Comparison of ENCODE assay signal across 8 cellular contexts in genomic region chr19:12766051-12766521, GRCh38. TPM values are rescaled to one million over a fixed set of nuclear protein-coding genes. Genes with fewer than 3 reads are reported as not detected.
DNase-seq lines count a peak whose midpoint lies in the region; ATAC-seq and TF ChIP-seq lines count a peak whose summit lies in the region.

No MANE protein-coding gene starts in this region.

- H3K9me3 ChIP-seq in T-helper 17 cell (ENCODE audit: control insufficient read depth, low read length, poor library complexity, severe bottlenecking), result no peaks in the 10 kb centered on the region
- no peaks in the 10 kb centered on the region for H3K9me3 ChIP-seq in right lobe of liver

- intact Hi-C loops in dendritic cell treated with granulocyte-macrophage colony-stimulating factor and Interleukin-4, amounts not matched to agents 40 ng/mL and 50 ng/mL, for 4 days (cut with micrococcal nuclease), result loop anchor here (2.0 kb wide), 1 partner anchor 81 kb away; no protein-coding TSS in a partner anchor
- intact Hi-C loops in right lobe of liver (cut with DNase I), result loop anchor here in 1 of 2 donors (10.0 kb wide), 1 partner anchor 79 kb away; no protein-coding TSS in a partner anchor

- H3K27ac Mint-ChIP-seq in T-helper 17 cell, result peak overlapping the region; percentile 21
- H3K27ac Mint-ChIP-seq in dendritic cell treated with granulocyte-macrophage colony-stimulating factor and Interleukin-4, amounts not matched to agents 40 ng/mL and 50 ng/mL, for 4 days, result peak overlapping the region; percentile 60

- 15% methylated on average over 10 of the region's 30 CpGs for WGBS in right lobe of liver (ENCODE audit: insufficient coverage, low coverage, low lambda C conversion rate, missing lambda C conversion rate)

- no peaks in the 10 kb centered on the region for H3K36me3 ChIP-seq in right lobe of liver

- no peak overlapping the region for H3K27ac ChIP-seq in right lobe of liver

- peak; percentile 79 for ATAC-seq in T-helper 17 cell
- peak; percentile 67 to 88 (median 78) for ATAC-seq in right lobe of liver
- ATAC-seq in HG02678 (IDR thresholded peaks at IDR 0.05; ENCODE audit: unreplicated experiment), result no peak

- TF ChIP-seq CTCF in right lobe of liver (IDR thresholded peaks at IDR 0.05), result peak; percentile 45 to 89 (median 56)

- no peaks in the 10 kb centered on the region for H3K27me3 Mint-ChIP-seq in T-helper 17 cell
- H3K27me3 Mint-ChIP-seq in dendritic cell treated with granulocyte-macrophage colony-stimulating factor and Interleukin-4, amounts not matched to agents 40 ng/mL and 50 ng/mL, for 4 days, result no peaks in the 10 kb centered on the region

- peak overlapping the region; percentile 36 for H3K4me3 Mint-ChIP-seq in T-helper 17 cell
- peak overlapping the region; percentile 78 for H3K4me3 Mint-ChIP-seq in dendritic cell treated with granulocyte-macrophage colony-stimulating factor and Interleukin-4, amounts not matched to agents 40 ng/mL and 50 ng/mL, for 4 days

- DNase-seq in DMS53 (lab: John Stamatoyannopoulos, UW), result peak; percentile 92
- peak in 66 of 76 experiments; percentile 41 to 90 (median 71) for DNase-seq in HUDEP-2 (lab: John Stamatoyannopoulos, UW; ENCODE audit: unreplicated experiment in 76 of 76)
- DNase-seq in T-helper 17 cell, result peak; percentile 61 to 85 (median 79)
- peak in 2 of 3 donors; percentile 75 to 77 for DNase-seq in right lobe of liver
- peak; percentile 61 for DNase-seq in stimulated activated CD8-positive, alpha-beta memory T cell treated with anti-CD3 and anti-CD28 coated beads, Interleukin-7, amount 100 ng/mL, for 24 hours (ENCODE audit: low read depth)
- DNase-seq in T-helper 9 cell, result no peak

- H3K4me1 ChIP-seq in right lobe of liver, result no peaks in the 10 kb centered on the region

- no peaks in the 10 kb centered on the region for H3K9me3 Mint-ChIP-seq in dendritic cell treated with granulocyte-macrophage colony-stimulating factor and Interleukin-4, amounts not matched to agents 40 ng/mL and 50 ng/mL, for 4 days

- H3K4me3 ChIP-seq in right lobe of liver, result peak overlapping the region in 1 of 3 donors; percentile 33

- peaks cover 7% of the 10 kb centered on the region for H3K4me1 Mint-ChIP-seq in T-helper 17 cell
- peaks cover 7% of the 10 kb centered on the region for H3K4me1 Mint-ChIP-seq in dendritic cell treated with granulocyte-macrophage colony-stimulating factor and Interleukin-4, amounts not matched to agents 40 ng/mL and 50 ng/mL, for 4 days (ENCODE audit: low read depth)

- no peaks in the 10 kb centered on the region for H3K27me3 ChIP-seq in right lobe of liver

- no peaks in the 10 kb centered on the region for H3K36me3 Mint-ChIP-seq in T-helper 17 cell (ENCODE audit: low read depth)
- H3K36me3 Mint-ChIP-seq in dendritic cell treated with granulocyte-macrophage colony-stimulating factor and Interleukin-4, amounts not matched to agents 40 ng/mL and 50 ng/mL, for 4 days (ENCODE audit: low read depth), result peaks cover 89% of the 10 kb centered on the region

- TF ChIP-seq POLR2A in right lobe of liver (IDR thresholded peaks at IDR 0.05), result no peak

RNA-seq across cellular contexts. Expression of gene HOOK2, which starts 9.3 kb away (rescaled TPM):
- total RNA-seq in T-helper 17 cell, result 10 to 100 TPM; 14.9 to 19.3 TPM
- total RNA-seq in right lobe of liver, result 10 to 100 TPM; 16.6 to 34.5 (median 17.6) TPM

RNA-seq across cellular contexts. Expression of gene BEST2, which starts 14.5 kb away (rescaled TPM):
- not detected for total RNA-seq in T-helper 17 cell
- not detected for total RNA-seq in right lobe of liver

RNA-seq across cellular contexts. Expression of gene JUNB, which starts 25.2 kb away (rescaled TPM):
- 1,000 to 10,000 TPM; 1,500 to 1,584 TPM for total RNA-seq in T-helper 17 cell
- total RNA-seq in right lobe of liver, result 100 to 1,000 TPM in 2 of 6 experiments, 10 to 100 TPM in 4; 10.2 to 378 (median 66.0) TPM

RNA-seq across cellular contexts. Expression of gene GET3, which starts 28.8 kb away (rescaled TPM):
- total RNA-seq in T-helper 17 cell (10 to 100 TPM; 29.8 to 32.6 TPM), right lobe of liver (10 to 100 TPM; 22.3 to 35.8 (median 25.8) TPM)

RNA-seq across cellular contexts. Expression of gene TRIR, which starts 31.6 kb away (rescaled TPM):
- total RNA-seq in T-helper 17 cell (100 to 1,000 TPM; 176 to 185 TPM), right lobe of liver (100 to 1,000 TPM in 4 of 6 experiments, 10 to 100 TPM in 2; 69.8 to 244 (median 106) TPM)
